In genomic region chr12:31316964-31317363, GRCh38 we compare ENCODE assay signal across 1 cellular context.
TF ChIP-seq lines count a peak whose summit lies in the region.

No MANE protein-coding gene starts in this region.

TF ChIP-seq in HepG2, 621 proteins besides CTCF, POLR2A, EP300 and RAD21 (continued from another document):
- TF ChIP-seq SKIL (CRISPR knock-in tag; IDR thresholded peaks at IDR 0.05; ENCODE audit: borderline replicate concordance) (no peak), GFI1 (CRISPR knock-in tag; IDR thresholded peaks at IDR 0.05; ENCODE audit: borderline replicate concordance) (no peak), SMAD1 (CRISPR knock-in tag; IDR thresholded peaks at IDR 0.05; ENCODE audit: borderline replicate concordance, low read depth) (no peak)
TF ChIP-seq in HepG2: peak in this region for 0.
